In genomic region chr19:4062576-4063368, GRCh38 we compare ENCODE assay signal across 9 cellular contexts. TPM values are rescaled to one million over a fixed set of nuclear protein-coding genes. Genes with fewer than 3 reads are reported as not detected.
DNase-seq lines count a peak whose midpoint lies in the region; ATAC-seq, FAIRE-seq and TF ChIP-seq lines count a peak whose summit lies in the region.
"Had no signal": no experiment of that assay in that cellular context is flagged by ENCODE, and none has a peak within 500 bp of the region (broad histone marks: within the 10 kb centered on the region; RNA-seq: fewer than 3 reads in every experiment).

No MANE protein-coding gene starts in this region.

- no peaks in the 10 kb centered on the region for H3K27me3 ChIP-seq in upper lobe of right lung

- DNase-seq in Right ventricle myocardium inferior (ENCODE audit: missing footprints) = peak; percentile 66
- no peak for DNase-seq in Right ventricle myocardium superior
- DNase-seq in MCF 10A (ENCODE audit: unreplicated experiment) = no peak
- no peak for DNase-seq in memory B cell (ENCODE audit: low spot score in 2 of 2)
- DNase-seq in upper lobe of right lung = no peak
- DNase-seq in NCI-H1417 treated with DMSO at 0.1 percent for 48 hours (lab: John Stamatoyannopoulos, UW) = no peak
- no peak for DNase-seq in dermis blood vessel endothelial cell
- DNase-seq in GM19239 (ENCODE audit: insufficient read length, low spot score) = no peak
- DNase-seq: NCI-H1694 had no signal

- H3K4me1 Mint-ChIP-seq in MCF 10A (ENCODE audit: insufficient read depth, unreplicated experiment) (peaks cover 13% of the 10 kb centered on the region), memory B cell (peaks cover 18% of the 10 kb centered on the region)

- no peak for FAIRE-seq in GM19239 (lab: Jason Lieb, UNC)

- CTCF ChIA-PET in MCF 10A (lab: Yijun Ruan, JAX) = interaction anchor here (0.9 kb wide), 1 partner anchor 55 kb away, joined by 4 read pairs; no protein-coding TSS in a partner anchor

- H3K27me3 Mint-ChIP-seq in MCF 10A (ENCODE audit: insufficient read depth, unreplicated experiment) (no peaks in the 10 kb centered on the region), memory B cell (no peaks in the 10 kb centered on the region)

- H3K36me3 Mint-ChIP-seq in MCF 10A (ENCODE audit: insufficient read depth, unreplicated experiment) (peaks cover 21% of the 10 kb centered on the region), memory B cell (peaks cover 1% of the 10 kb centered on the region)

- no peaks in the 10 kb centered on the region for H3K9me3 ChIP-seq in upper lobe of right lung

- TF ChIP-seq CTCF in MCF 10A (IDR thresholded peaks at IDR 0.05; ENCODE audit: unreplicated experiment) (no peak), upper lobe of right lung (IDR thresholded peaks at IDR 0.05) (no peak)

- no TSS peak for BruUV-seq in MCF 10A (replicated peaks; lab: Mats Ljungman, UMichigan)

- H3K9me3 Mint-ChIP-seq in MCF 10A (ENCODE audit: unreplicated experiment) = no peaks in the 10 kb centered on the region
- H3K9me3 Mint-ChIP-seq in memory B cell = no peaks in the 10 kb centered on the region

- H3K27ac Mint-ChIP-seq in MCF 10A (ENCODE audit: low read depth, unreplicated experiment) (no peak overlapping the region), memory B cell (peak overlapping the region; percentile 84)

- no peaks in the 10 kb centered on the region for H3K36me3 ChIP-seq in upper lobe of right lung

- peaks cover 62% of the 10 kb centered on the region for H3K4me1 ChIP-seq in upper lobe of right lung

- peak overlapping the region; percentile 92 for H3K4me3 ChIP-seq in upper lobe of right lung

- ATAC-seq in Right ventricle myocardium inferior (no peak), Right ventricle myocardium superior (ENCODE audit: poor library complexity) (no peak), memory B cell (ENCODE audit: low read depth) (no peak), upper lobe of right lung (no peak)

- intact Hi-C loops in Right ventricle myocardium inferior (cut with DNase I) (loop anchor here (5.0 kb wide), 1 partner anchor 50 kb away; no protein-coding TSS in a partner anchor), Right ventricle myocardium superior (cut with DNase I) (loop anchor here (5.0 kb wide), 1 partner anchor 45 kb away; no protein-coding TSS in a partner anchor), MCF 10A (cut with micrococcal nuclease) (loop anchor here (10.0 kb wide), 1 partner anchor 142 kb away; no protein-coding TSS in a partner anchor), upper lobe of right lung (cut with DNase I) (no loop called here)

- H3K4me3 Mint-ChIP-seq in MCF 10A (ENCODE audit: unreplicated experiment) = peak overlapping the region; percentile 79
- H3K4me3 Mint-ChIP-seq in memory B cell = peak overlapping the region; percentile 86

- peak overlapping the region; percentile 95 for H3K27ac ChIP-seq in upper lobe of right lung

- POLR2A ChIA-PET in MCF 10A (lab: Yijun Ruan, JAX) = interaction anchor here (0.6 to 4.2 kb wide), 7 partner anchors 10 to 280 kb away, joined by 3 to 20 read pairs (median 3); partner anchors contain the start of genes DAPK3, EEF2 and MPND

RNA-seq across cellular contexts. Expression of gene ZBTB7A, which starts 3.9 kb away (rescaled TPM):
- total RNA-seq in Right ventricle myocardium inferior (30.8 TPM), Right ventricle myocardium superior (31.4 TPM), MCF 10A (2022) (32.7 and 35.1 TPM in 2 replicates), upper lobe of right lung (54.3 TPM), dermis blood vessel endothelial cell (17.4 and 30.3 TPM in 2 replicates)

RNA-seq across cellular contexts. Expression of gene PIAS4, which starts 55.2 kb away (rescaled TPM):
- total RNA-seq in Right ventricle myocardium inferior (16.1 TPM), Right ventricle myocardium superior (16.7 TPM), MCF 10A (2022) (15.1 and 31.4 TPM in 2 replicates), upper lobe of right lung (25.4 TPM), dermis blood vessel endothelial cell (22.0 and 27.2 TPM in 2 replicates)
